ENCODE assay signal across 22 cellular contexts in the genomic region with DNA sequence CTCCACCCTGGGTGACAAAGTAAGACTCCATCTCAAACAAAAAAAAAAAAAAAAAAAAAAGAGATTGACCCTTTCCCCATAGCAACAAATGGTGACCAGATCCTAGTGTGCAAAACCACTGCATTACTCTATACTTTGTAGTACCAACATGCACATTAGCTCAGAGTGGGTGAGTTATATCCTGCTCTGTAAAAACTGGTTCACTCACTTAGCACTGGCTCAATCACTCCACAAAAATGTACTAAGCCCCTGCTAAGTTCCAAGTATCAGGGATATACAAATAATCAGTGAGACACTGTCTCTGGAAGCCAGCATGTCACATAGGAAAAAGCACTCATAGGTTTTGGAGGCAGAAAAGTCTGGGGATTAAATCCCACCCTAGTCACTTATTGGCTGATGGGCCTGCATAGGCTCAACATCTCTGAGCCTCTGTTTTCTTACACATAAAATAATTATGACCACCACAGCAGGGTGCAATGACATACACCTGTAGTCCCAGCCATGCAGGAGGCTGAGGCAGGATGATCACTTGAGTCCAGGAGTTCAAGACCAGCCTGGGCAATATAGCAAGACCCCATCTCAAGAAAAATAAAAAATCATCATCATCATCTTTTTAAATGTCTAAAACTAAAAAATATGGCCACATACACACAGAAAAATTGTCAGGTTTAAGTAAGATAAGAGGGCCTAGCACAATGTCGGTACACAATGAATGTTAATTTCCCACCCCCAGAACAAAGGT. TPM values are rescaled to one million over a fixed set of nuclear protein-coding genes. Genes with fewer than 3 reads are reported as not detected.
DNase-seq lines count a peak whose midpoint lies in the region; ATAC-seq, FAIRE-seq and TF ChIP-seq lines count a peak whose summit lies in the region.
"Had no signal": no experiment of that assay in that cellular context is flagged by ENCODE, and none has a peak within 500 bp of the region (broad histone marks: within the 10 kb centered on the region; RNA-seq: fewer than 3 reads in every experiment).

No MANE protein-coding gene starts in this region.

- no peak for TF ChIP-seq CTCF in GM12878 (IDR thresholded peaks at IDR 0.05 in 2 of 3, conservative IDR thresholded peaks at IDR 0.05 in 1 of 3; ENCODE audit: control insufficient read depth in 2 of 3, extremely low read depth in 1 of 3, insufficient read depth in 1 of 3, low read depth in 3 of 3, low read length in 3 of 3)

- BruUV-seq in GM12878 (replicated peaks; lab: Mats Ljungman, UMichigan): TSS peak; percentile 31

- H3K79me2 ChIP-seq in GM12878 (ENCODE audit: control insufficient read depth, insufficient read depth, low read length): peaks cover 15% of the 10 kb centered on the region

- ATAC-seq in GM12878 (peak; percentile 41; the same call in 1 of the 3 replicates), HG02870 (IDR thresholded peaks at IDR 0.05; ENCODE audit: unreplicated experiment) (no peak)
- ATAC-seq: activated CD4-positive, alpha-beta T cell treated with anti-CD3 and anti-CD28 coated beads for 36 hours; stimulated activated effector memory CD8-positive, alpha-beta T cell treated with anti-CD3 and anti-CD28 coated beads, Interleukin-12 subunit alpha, Interleukin-12 subunit beta, amount 100 ng/mL, for 72 hours had no signal

- no peaks in the 10 kb centered on the region for H4K20me1 ChIP-seq in GM12878 (ENCODE audit: control insufficient read depth, insufficient read depth)

- peak; percentile 82 for DNase-seq in ELR (ENCODE audit: low read depth)
- peak; percentile 55 for DNase-seq in M059J (ENCODE audit: low read depth)
- DNase-seq in GM12878 (ENCODE audit: low read depth, low spot score): no peak
- peak; percentile 59 for DNase-seq in kidney tubule cell (ENCODE audit: low spot score)
- DNase-seq in NCI-H446 (lab: John Stamatoyannopoulos, UW): no peak
- DNase-seq in stimulated activated CD4-positive, alpha-beta T cell treated with anti-CD3 and anti-CD28 coated beads, Interleukin-2, amount 100 ng/mL, for 24 hours: no peak
- DNase-seq in NCI-H1417 (lab: John Stamatoyannopoulos, UW): no peak
- DNase-seq: activated CD4-positive, alpha-beta T cell treated with anti-CD3 and anti-CD28 coated beads for 36 hours; activated CD8-positive, alpha-beta memory T cell treated with anti-CD3 and anti-CD28 coated beads, Interleukin-2, amount 50 U/mL, for 4 hours; activated effector memory CD4-positive, alpha-beta T cell treated with anti-CD3 and anti-CD28 coated beads, Interleukin-2, amount 50 U/mL, for 16 hours; head of caudate nucleus; immature natural killer cell; naive B cell; NCI-H524 treated with DMSO at 0.1 percent for 48 hours; posterior cingulate gyrus; spleen; T-helper 9 cell; thyroid gland had no signal

- H3K27ac ChIP-seq in GM12878 (ENCODE audit: control insufficient read depth, insufficient read depth): no peak overlapping the region
- H3K27ac ChIP-seq: BLaER1, spleen, thyroid gland had no signal

- H3K9ac ChIP-seq in GM12878 (ENCODE audit: control insufficient read depth, insufficient read depth, low read length): no peak overlapping the region
- H3K9ac ChIP-seq: BLaER1 had no signal

- no peak for FAIRE-seq in GM12878 (lab: Jason Lieb, UNC)

- H3K9me3 ChIP-seq in GM12878 (replicated peaks; ENCODE audit: control insufficient read depth, insufficient read depth, low read length): no peaks in the 10 kb centered on the region; the same call in 2 of the 3 replicates
- H3K9me3 ChIP-seq: spleen, thyroid gland had no signal

- H2AFZ ChIP-seq in GM12878 (ENCODE audit: control insufficient read depth, low read depth, low read length): no peak overlapping the region

- no peak overlapping the region for H3K4me3 ChIP-seq in GM12878
- H3K4me3 ChIP-seq: BLaER1, lung, spleen, thyroid gland had no signal

- in situ Hi-C loops in GM12878 (cut with MboI): no loop called here

- POLR2A ChIA-PET in GM12878 (lab: Charles Lee): interaction anchor here (0.7 kb wide), 1 partner anchor 247 kb away, joined by 4 read pairs; no protein-coding TSS in a partner anchor

- intact Hi-C loops in GM12878 (cut with micrococcal nuclease; ENCODE audit: unreplicated experiment): no loop called here

- CTCF ChIA-PET in GM12878 (lab: Yijun Ruan, JAX): interaction anchor here (0.7 to 1.5 kb wide), 2 partner anchors 10 to 235 kb away, joined by 4 to 5 read pairs; no protein-coding TSS in a partner anchor

- no peak for TF ChIP-seq RAD21 in GM12878 (IDR thresholded peaks at IDR 0.05; ENCODE audit: insufficient read depth, low read depth, low read length)

- no peaks in the 10 kb centered on the region for H3K27me3 ChIP-seq in GM12878 (replicated peaks in 1 of 2; ENCODE audit: control insufficient read depth in 2 of 2, insufficient read depth in 2 of 2, low read length in 1 of 2)
- H3K27me3 ChIP-seq: BLaER1, spleen, thyroid gland had no signal

- 100% methylated on average over 1 of the region's 1 CpG for WGBS in GM12878 (ENCODE audit: insufficient coverage, insufficient replicate concordance, low lambda C conversion rate, missing lambda C conversion rate)

- no peak for TF ChIP-seq POLR2A in GM12878 (IDR thresholded peaks at IDR 0.05; ENCODE audit: low read depth, low read length)

- peaks cover 5% of the 10 kb centered on the region; the same call in 1 of the 2 replicates for H3K4me1 ChIP-seq in GM12878 (ENCODE audit: control insufficient read depth, insufficient read depth, low read length)
- H3K4me1 ChIP-seq: thyroid gland had no signal

- SMC1A ChIA-PET in GM12878 (lab: Charles Lee; ENCODE audit: uncharacterized antibody, unreplicated experiment): interaction anchor here (1.2 kb wide), 1 partner anchor 21 kb away, joined by 3 read pairs; no protein-coding TSS in a partner anchor

- no peaks in the 10 kb centered on the region for H3K36me3 ChIP-seq in GM12878 (ENCODE audit: control insufficient read depth in 2 of 2, insufficient read depth in 2 of 2, low read length in 1 of 2)
- H3K36me3 ChIP-seq: thyroid gland had no signal

- H3K4me2 ChIP-seq in GM12878 (ENCODE audit: control insufficient read depth, insufficient read depth): no peak overlapping the region
- H3K4me2 ChIP-seq: BLaER1 had no signal

- no peak for TF ChIP-seq EP300 in GM12878 (IDR thresholded peaks at IDR 0.05; ENCODE audit: borderline replicate concordance in 1 of 2, control insufficient read depth in 1 of 2, low read depth in 2 of 2, low read length in 2 of 2)

- RAD21 ChIA-PET in GM12878 (lab: Charles Lee; ENCODE audit: unreplicated experiment): no interaction called here

TF ChIP-seq in GM12878, 131 proteins besides CTCF, POLR2A, EP300 and RAD21 (continues in another document):
- TF ChIP-seq POLR2AphosphoS2 (IDR thresholded peaks at IDR 0.05; ENCODE audit: low read depth, low read length) (no peak), ZBED1 (IDR thresholded peaks at IDR 0.05; ENCODE audit: borderline replicate concordance) (no peak), CHD4 (IDR thresholded peaks at IDR 0.05) (no peak), MEF2A (IDR thresholded peaks at IDR 0.05; ENCODE audit: insufficient read depth, low read depth, low read length) (no peak), GATAD2B (conservative IDR thresholded peaks at IDR 0.05; ENCODE audit: low read depth) (no peak), RB1 (IDR thresholded peaks at IDR 0.05; ENCODE audit: borderline replicate concordance) (no peak), SRF (IDR thresholded peaks at IDR 0.05; ENCODE audit: low read depth in 2 of 2, low read length in 2 of 2) (no peak), CREB1 (IDR thresholded peaks at IDR 0.05; ENCODE audit: low read depth) (no peak), CREM (IDR thresholded peaks at IDR 0.05; ENCODE audit: low read depth) (no peak), RUNX3 (IDR thresholded peaks at IDR 0.05; ENCODE audit: low read length) (no peak), CHD1 (IDR thresholded peaks at IDR 0.05; ENCODE audit: low read depth, low read length) (no peak), ATF7 (IDR thresholded peaks at IDR 0.05; ENCODE audit: low read depth) (no peak)
- TF ChIP-seq, protein P1, sequence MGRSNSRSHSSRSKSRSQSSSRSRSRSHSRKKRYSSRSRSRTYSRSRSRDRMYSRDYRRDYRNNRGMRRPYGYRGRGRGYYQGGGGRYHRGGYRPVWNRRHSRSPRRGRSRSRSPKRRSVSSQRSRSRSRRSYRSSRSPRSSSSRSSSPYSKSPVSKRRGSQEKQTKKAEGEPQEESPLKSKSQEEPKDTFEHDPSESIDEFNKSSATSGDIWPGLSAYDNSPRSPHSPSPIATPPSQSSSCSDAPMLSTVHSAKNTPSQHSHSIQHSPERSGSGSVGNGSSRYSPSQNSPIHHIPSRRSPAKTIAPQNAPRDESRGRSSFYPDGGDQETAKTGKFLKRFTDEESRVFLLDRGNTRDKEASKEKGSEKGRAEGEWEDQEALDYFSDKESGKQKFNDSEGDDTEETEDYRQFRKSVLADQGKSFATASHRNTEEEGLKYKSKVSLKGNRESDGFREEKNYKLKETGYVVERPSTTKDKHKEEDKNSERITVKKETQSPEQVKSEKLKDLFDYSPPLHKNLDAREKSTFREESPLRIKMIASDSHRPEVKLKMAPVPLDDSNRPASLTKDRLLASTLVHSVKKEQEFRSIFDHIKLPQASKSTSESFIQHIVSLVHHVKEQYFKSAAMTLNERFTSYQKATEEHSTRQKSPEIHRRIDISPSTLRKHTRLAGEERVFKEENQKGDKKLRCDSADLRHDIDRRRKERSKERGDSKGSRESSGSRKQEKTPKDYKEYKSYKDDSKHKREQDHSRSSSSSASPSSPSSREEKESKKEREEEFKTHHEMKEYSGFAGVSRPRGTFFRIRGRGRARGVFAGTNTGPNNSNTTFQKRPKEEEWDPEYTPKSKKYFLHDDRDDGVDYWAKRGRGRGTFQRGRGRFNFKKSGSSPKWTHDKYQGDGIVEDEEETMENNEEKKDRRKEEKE (IDR thresholded peaks at IDR 0.05): no peak

RNA-seq across cellular contexts. Expression of a gene that starts 11.9 kb away (rescaled TPM):
- 24.9 and 35.8 TPM in 2 replicates for total RNA-seq in M059J (2014; rRNA removed; shearing (Covaris generic))
- total RNA-seq in GM12878 (2013; cell fraction: nucleolus; rRNA removed): 41.3 and 46.5 TPM in 2 replicates
- 9.3 and 10.8 TPM in 2 replicates for total RNA-seq in GM12878 (2014; rRNA removed)
- 8.9 and 9.1 TPM in 2 replicates for total RNA-seq in GM12878 (2014; rRNA removed; fragmentation: Illumina TruSeq; extraction: Trizol)
- 17.9 and 18.1 TPM in 2 replicates for total RNA-seq in GM12878 (2021)
- 10.5 TPM for polyA plus RNA-seq in GM12878 (2011; ENCODE audit: low read depth)
- polyA plus RNA-seq in GM12878 (2011; rRNA removed): 10.5 and 20.0 TPM in 2 replicates
- 15.5 and 15.8 TPM in 2 replicates for polyA plus RNA-seq in GM12878 (2011; cell fraction: cytosol; rRNA removed)
- polyA plus RNA-seq in GM12878 (2011; cell fraction: nucleus; rRNA removed): 50.9 and 53.9 TPM in 2 replicates
- 12.9 and 15.4 TPM in 2 replicates for polyA plus RNA-seq in GM12878 (2012)
- polyA plus RNA-seq in GM12878 (2014; fragmentation: Illumina TruSeq; extraction: Trizol): 14.1 and 14.4 TPM in 2 replicates
- polyA plus RNA-seq in GM12878 (2014; fragmentation: Nextera tagmentation; extraction: Ambion mirVana): 1 to 10 TPM; 1.7 to 1.8 TPM
- 11.7 and 11.9 TPM in 2 replicates for polyA plus RNA-seq in GM12878 (2014; rRNA removed)
- polyA plus RNA-seq in GM12878 (2016; fragmentation: Nextera tagmentation; extraction: Ambion mirVana): 1 to 10 TPM; 2.7 to 3.0 TPM
- 20.7 and 22.8 TPM in 2 replicates for polyA minus RNA-seq in GM12878 (2011; rRNA and poly(A)+ RNA removed)
- polyA minus RNA-seq in GM12878 (2011; cell fraction: cytosol; rRNA and poly(A)+ RNA removed): 7.6 and 13.9 TPM in 2 replicates
- polyA minus RNA-seq in GM12878 (2011; cell fraction: nucleus; rRNA and poly(A)+ RNA removed): 15.5 and 26.0 TPM in 2 replicates

Comparison
In these comparisons a context has a peak if more than half of its experiments do, and no peak if none do; other contexts are left out.
1. DNase-seq: peak in ELR (single experiment), M059J (single experiment) and kidney tubule cell (single experiment); none in GM12878 (single experiment), NCI-H446 (0 of 2), stimulated activated CD4-positive, alpha-beta T cell treated with anti-CD3 and anti-CD28 coated beads, Interleukin-2, amount 100 ng/mL, for 24 hours (0 of 2) and NCI-H1417 (0 of 3).